Comparison of ENCODE assay signal across 19 cellular contexts in genomic region chr14:85991156-85991555, GRCh38.
A peak's percentile ranks its signal among the peaks of the same experiment; 100 is the strongest.
DNase-seq lines count a peak whose midpoint lies in the region; ATAC-seq and TF ChIP-seq lines count a peak whose summit lies in the region.
"Had no signal": no experiment of that assay in that cellular context is flagged by ENCODE, and none has a peak within 500 bp of the region (broad histone marks: within the 10 kb centered on the region; RNA-seq: fewer than 3 reads in every experiment).

No MANE protein-coding gene starts in this region.

- CTCF ChIA-PET in HEK293 (lab: Yijun Ruan, JAX): interaction anchor here (1.1 kb wide), 1 partner anchor 30 kb away, joined by 4 read pairs; no protein-coding TSS in a partner anchor
- CTCF ChIA-PET in Caco-2 (lab: Charles Lee): no interaction called here

- H3K9me3 Mint-ChIP-seq in Caco-2 (ENCODE audit: unreplicated experiment): no peaks in the 10 kb centered on the region
- H3K9me3 Mint-ChIP-seq: CD4-positive, alpha-beta T cell had no signal

- no peak overlapping the region for H3K27ac Mint-ChIP-seq in Caco-2 (ENCODE audit: unreplicated experiment)
- H3K27ac Mint-ChIP-seq: CD4-positive, alpha-beta T cell had no signal

- no TSS peak for BruUV-seq in Caco-2 (replicated peaks; lab: Mats Ljungman, UMichigan)

- H3K4me1 ChIP-seq in HEK293 (ENCODE audit: control insufficient read depth, insufficient read depth, low read length): no peaks in the 10 kb centered on the region
- no peaks in the 10 kb centered on the region for H3K4me1 ChIP-seq in Caco-2
- H3K4me1 ChIP-seq in upper lobe of right lung: no peaks in the 10 kb centered on the region
- H3K4me1 ChIP-seq: A549, SJSA1 had no signal

- intact Hi-C loops in Caco-2 (cut with micrococcal nuclease; ENCODE audit: unreplicated experiment): no loop called here
- intact Hi-C loops in upper lobe of right lung (cut with DNase I): no loop called here

- POLR2A ChIA-PET in HEK293 (lab: Yijun Ruan, JAX): no interaction called here
- POLR2A ChIA-PET in Caco-2 (lab: Charles Lee): no interaction called here

- DNase-seq in AG08396 (ENCODE audit: low spot score) (peak; percentile 5), amniotic epithelial cell (ENCODE audit: low read depth) (peak; percentile 83), fibroblast of the conjunctiva (ENCODE audit: low read depth) (peak; percentile 18), Caco-2 (no peak), upper lobe of right lung (no peak)
- DNase-seq: CD4-positive, alpha-beta T cell; DMS79; GDM1; NCI-H1436 treated with DMSO at 0.1 percent for 48 hours; NCI-H2081; NCI-H526; NK-92 treated with Interleukin-12 subunit alpha and Interleukin-12 subunit beta, amount 100 ng/mL, for 24 hours; OCI-M1 had no signal

- H3K4me3 Mint-ChIP-seq in Caco-2 (ENCODE audit: unreplicated experiment): no peak overlapping the region
- H3K4me3 Mint-ChIP-seq: CD4-positive, alpha-beta T cell had no signal

- H3K27me3 ChIP-seq in Caco-2 (replicated peaks; ENCODE audit: control insufficient read depth, insufficient read depth, low read length) (no peaks in the 10 kb centered on the region), upper lobe of right lung (no peaks in the 10 kb centered on the region)
- H3K27me3 ChIP-seq: SJSA1 had no signal

- H3K4me1 Mint-ChIP-seq in Caco-2 (ENCODE audit: low read depth, unreplicated experiment): no peaks in the 10 kb centered on the region

- H3K9me3 ChIP-seq in HEK293 (ENCODE audit: control insufficient read depth, insufficient read depth, low read depth, low read length) (no peaks in the 10 kb centered on the region), Caco-2 (no peaks in the 10 kb centered on the region), upper lobe of right lung (no peaks in the 10 kb centered on the region)
- H3K9me3 ChIP-seq: A549, SJSA1 had no signal

- no peak overlapping the region for H3K4me3 ChIP-seq in HEK293 (ENCODE audit: low read depth, low read length)
- no peak overlapping the region for H3K4me3 ChIP-seq in Caco-2 (ENCODE audit: low read depth, low read length)
- H3K4me3 ChIP-seq in upper lobe of right lung: no peak overlapping the region
- H3K4me3 ChIP-seq: A549, SJSA1 had no signal

- H3K36me3 ChIP-seq in HEK293 (ENCODE audit: control insufficient read depth in 2 of 2, insufficient read depth in 1 of 2, low read length in 2 of 2) (no peaks in the 10 kb centered on the region), Caco-2 (ENCODE audit: control insufficient read depth, insufficient read depth, low read length) (no peaks in the 10 kb centered on the region), upper lobe of right lung (no peaks in the 10 kb centered on the region)
- H3K36me3 ChIP-seq: SJSA1 had no signal

- no peak for TF ChIP-seq CTCF in HEK293 (tag by site-specific recombination; IDR thresholded peaks at IDR 0.05)
- no peak for TF ChIP-seq CTCF in Caco-2 (IDR thresholded peaks at IDR 0.05; ENCODE audit: insufficient read depth in 1 of 2, low read depth in 1 of 2, low read length in 1 of 2, severe bottlenecking in 1 of 2, unreplicated experiment in 1 of 2)
- TF ChIP-seq CTCF in upper lobe of right lung (IDR thresholded peaks at IDR 0.05): no peak

- ATAC-seq in GM21390 (IDR thresholded peaks at IDR 0.05; ENCODE audit: unreplicated experiment) (no peak), upper lobe of right lung (no peak), GM21381 (IDR thresholded peaks at IDR 0.05; ENCODE audit: unreplicated experiment) (no peak)
- ATAC-seq: A549 had no signal

- H3K27ac ChIP-seq in HEK293 (ENCODE audit: extremely low read depth, low read depth, low read length) (no peak overlapping the region), upper lobe of right lung (no peak overlapping the region)
- H3K27ac ChIP-seq: A549, RWPE1, SJSA1 had no signal

- no peaks in the 10 kb centered on the region for H3K36me3 Mint-ChIP-seq in Caco-2 (ENCODE audit: insufficient read depth, unreplicated experiment)

- no peaks in the 10 kb centered on the region for H3K27me3 Mint-ChIP-seq in Caco-2 (ENCODE audit: insufficient read depth, unreplicated experiment)
- H3K27me3 Mint-ChIP-seq: CD4-positive, alpha-beta T cell had no signal

TF ChIP-seq in HEK293, 187 proteins besides CTCF, POLR2A, EP300 and RAD21:
- TF ChIP-seq ZNF785 (tag by site-specific recombination; IDR thresholded peaks at IDR 0.05): no peak
- TF ChIP-seq ZBTB21 (tag by site-specific recombination; IDR thresholded peaks at IDR 0.05): peak; percentile 44; the same call in 1 of the 2 replicates
- TF ChIP-seq ATF2 (tag by site-specific recombination; IDR thresholded peaks at IDR 0.05; ENCODE audit: low read depth): peak; percentile 11; the same call in 1 of the 2 replicates

Comparison
In these comparisons a context has a peak if more than half of its experiments do, and no peak if none do; other contexts are left out.
1. DNase-seq: peak in AG08396 (single experiment), amniotic epithelial cell (single experiment) and fibroblast of the conjunctiva (single experiment); none in Caco-2 (0 of 2) and upper lobe of right lung (single experiment).